In the genomic region with DNA sequence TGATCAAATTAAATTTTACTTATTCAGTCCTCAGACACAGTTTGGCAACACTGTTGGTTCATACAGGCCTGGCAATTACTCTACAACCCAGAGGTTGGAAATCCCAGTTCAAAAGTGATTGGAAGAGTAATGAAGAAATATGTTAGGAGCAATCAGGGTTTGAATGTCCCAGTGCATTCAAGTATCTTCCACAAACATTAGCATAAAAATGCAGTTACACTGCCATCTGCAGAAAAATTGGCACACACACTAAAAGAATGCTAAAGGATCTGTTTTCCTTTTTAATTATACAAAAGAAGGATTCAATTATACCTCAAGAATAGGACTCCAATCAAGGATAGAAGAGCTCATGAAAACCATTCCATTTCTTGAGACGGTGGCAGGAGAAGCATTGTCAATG, we compare ENCODE assay signal across 13 cellular contexts.
A peak's percentile ranks its signal among the peaks of the same experiment; 100 is the strongest.
DNase-seq lines count a peak whose midpoint lies in the region; ATAC-seq and TF ChIP-seq lines count a peak whose summit lies in the region.
"Had no signal": no experiment of that assay in that cellular context is flagged by ENCODE, and none has a peak within 500 bp of the region (broad histone marks: within the 10 kb centered on the region; RNA-seq: fewer than 3 reads in every experiment).

No MANE protein-coding gene starts in this region.

- in situ Hi-C loops in mammary epithelial cell (cut with MboI; ENCODE audit: low sequenced_read_pairs in 2 of 2): no loop called here

- no peaks in the 10 kb centered on the region for H3K79me2 ChIP-seq in mammary epithelial cell (ENCODE audit: insufficient read depth, low read length)

- no peak overlapping the region for H3K27ac Mint-ChIP-seq in MCF 10A (ENCODE audit: low read depth, unreplicated experiment)
- H3K27ac Mint-ChIP-seq: activated CD8-positive, alpha-beta T cell treated with anti-CD3 and anti-CD28 coated beads for 36 hours; activated naive CD8-positive, alpha-beta T cell treated with anti-CD3 and anti-CD28 coated beads, Interleukin-2, amount 50 U/mL, for 24 hours; memory B cell; nephron progenitor cell had no signal

- H3K36me3 ChIP-seq in breast epithelium: no peaks in the 10 kb centered on the region
- no peaks in the 10 kb centered on the region for H3K36me3 ChIP-seq in mammary epithelial cell (ENCODE audit: insufficient read depth, low read length)
- H3K36me3 ChIP-seq: uterus had no signal

- no peaks in the 10 kb centered on the region for H3K9me3 ChIP-seq in breast epithelium
- no peaks in the 10 kb centered on the region for H3K9me3 ChIP-seq in mammary epithelial cell (replicated peaks; ENCODE audit: insufficient read depth, low read length)
- H3K9me3 ChIP-seq: uterus had no signal

- no peaks in the 10 kb centered on the region for H4K20me1 ChIP-seq in mammary epithelial cell (ENCODE audit: insufficient read depth, low read length)

- no peak overlapping the region for H3K9ac ChIP-seq in mammary epithelial cell (ENCODE audit: insufficient read depth, low read length)

- CTCF ChIA-PET in MCF 10A (lab: Yijun Ruan, JAX): interaction anchor here (0.6 kb wide), 1 partner anchor 317 kb away, joined by 5 read pairs; no protein-coding TSS in a partner anchor
- CTCF ChIA-PET in mammary epithelial cell (lab: Charles Lee; ENCODE audit: low non-redundant PET): no interaction called here

- no peak overlapping the region for H3K4me2 ChIP-seq in mammary epithelial cell (ENCODE audit: insufficient read depth, low read depth, low read length)

- H3K4me3 ChIP-seq in breast epithelium: no peak overlapping the region
- no peak overlapping the region for H3K4me3 ChIP-seq in mammary epithelial cell (replicated peaks in 1 of 3; ENCODE audit: insufficient read depth in 1 of 3, low read depth in 2 of 3, low read length in 3 of 3)
- H3K4me3 ChIP-seq: uterus had no signal

- TF ChIP-seq CTCF in MCF 10A (IDR thresholded peaks at IDR 0.05; ENCODE audit: unreplicated experiment) (peak; percentile 27), breast epithelium (IDR thresholded peaks at IDR 0.05) (no peak), mammary epithelial cell (conservative IDR thresholded peaks at IDR 0.05 in 1 of 2, IDR thresholded peaks at IDR 0.05 in 1 of 2; ENCODE audit: extremely low read depth in 1 of 2, insufficient read depth in 1 of 2, low read depth in 1 of 2, low read length in 2 of 2) (peak; percentile 22 to 47)

- POLR2A ChIA-PET in MCF 10A (lab: Yijun Ruan, JAX): no interaction called here

- 100% methylated on average over 1 of the region's 1 CpG for WGBS in mammary epithelial cell (ENCODE audit: low coverage, missing lambda C conversion rate)

- dilution Hi-C loops in mammary epithelial cell (cut with HindIII; ENCODE audit: low sequenced_read_pairs): no loop called here

- no peak for ATAC-seq in GM19351 (IDR thresholded peaks at IDR 0.05; ENCODE audit: unreplicated experiment)
- ATAC-seq: activated CD8-positive, alpha-beta T cell treated with anti-CD3 and anti-CD28 coated beads for 36 hours; activated naive CD8-positive, alpha-beta T cell treated with anti-CD3 and anti-CD28 coated beads, Interleukin-2, amount 50 U/mL, for 24 hours had no signal

- no peaks in the 10 kb centered on the region for H3K4me1 ChIP-seq in breast epithelium
- H3K4me1 ChIP-seq in mammary epithelial cell (ENCODE audit: insufficient read depth, low read length): peaks cover 2% of the 10 kb centered on the region
- H3K4me1 ChIP-seq: uterus had no signal

- no peaks in the 10 kb centered on the region for H3K36me3 Mint-ChIP-seq in MCF 10A (ENCODE audit: insufficient read depth, unreplicated experiment)
- H3K36me3 Mint-ChIP-seq: memory B cell had no signal

- no peak overlapping the region for H3K4me3 Mint-ChIP-seq in MCF 10A (ENCODE audit: unreplicated experiment)
- H3K4me3 Mint-ChIP-seq: activated CD8-positive, alpha-beta T cell treated with anti-CD3 and anti-CD28 coated beads for 36 hours; activated naive CD8-positive, alpha-beta T cell treated with anti-CD3 and anti-CD28 coated beads, Interleukin-2, amount 50 U/mL, for 24 hours; memory B cell; nephron progenitor cell had no signal

- H3K27me3 ChIP-seq in breast epithelium (no peaks in the 10 kb centered on the region), mammary epithelial cell (ENCODE audit: insufficient read depth, low read length) (no peaks in the 10 kb centered on the region)
- H3K27me3 ChIP-seq: uterus had no signal

- DNase-seq in MCF 10A (ENCODE audit: unreplicated experiment): peak; percentile 33
- DNase-seq in breast epithelium (ENCODE audit: low spot score in 2 of 2): no peak
- DNase-seq in NCI-H446 treated with DMSO at 0.1 percent for 48 hours (lab: John Stamatoyannopoulos, UW): peak; percentile 43
- DNase-seq in mammary epithelial cell: peak; percentile 33
- DNase-seq in superior temporal gyrus (ENCODE audit: extremely low spot score): peak; percentile 31
- DNase-seq in iPS-NIHi7 (ENCODE audit: extremely low spot score): no peak
- no peak for DNase-seq in erythroblast (lab: John Stamatoyannopoulos, UW)
- DNase-seq: activated CD8-positive, alpha-beta T cell treated with anti-CD3 and anti-CD28 coated beads for 36 hours; activated naive CD8-positive, alpha-beta T cell treated with anti-CD3 and anti-CD28 coated beads, Interleukin-2, amount 50 U/mL, for 24 hours; nephron progenitor cell; uterus had no signal

- TF ChIP-seq POLR2A in breast epithelium (IDR thresholded peaks at IDR 0.05): no peak
- TF ChIP-seq POLR2A in erythroblast (IDR thresholded peaks at IDR 0.05; ENCODE audit: low read length): no peak

- BruUV-seq in MCF 10A (replicated peaks; lab: Mats Ljungman, UMichigan): no TSS peak
- no TSS peak for BruUV-seq in mammary epithelial cell (replicated peaks; lab: Mats Ljungman, UMichigan)

- intact Hi-C loops in MCF 10A (cut with micrococcal nuclease) (loop anchor here (10.0 kb wide), 1 partner anchor 339 kb away; no protein-coding TSS in a partner anchor), breast epithelium (cut with DNase I; ENCODE audit: low total_unique reads) (no loop called here), mammary epithelial cell (cut with micrococcal nuclease) (loop anchor here (1.0 to 5.0 kb wide), 2 partner anchors 247 to 596 kb away; no protein-coding TSS in a partner anchor)

- H3K4me1 Mint-ChIP-seq in MCF 10A (ENCODE audit: insufficient read depth, unreplicated experiment): peaks cover 9% of the 10 kb centered on the region
- H3K4me1 Mint-ChIP-seq: activated naive CD8-positive, alpha-beta T cell treated with anti-CD3 and anti-CD28 coated beads, Interleukin-2, amount 50 U/mL, for 24 hours; memory B cell; nephron progenitor cell had no signal

- H2AFZ ChIP-seq in mammary epithelial cell (ENCODE audit: low read depth, low read length): no peak overlapping the region

- H3K27ac ChIP-seq in breast epithelium (no peak overlapping the region), mammary epithelial cell (ENCODE audit: insufficient read depth, low read depth, low read length) (no peak overlapping the region)
- H3K27ac ChIP-seq: uterus had no signal

- no peaks in the 10 kb centered on the region for H3K9me3 Mint-ChIP-seq in MCF 10A (ENCODE audit: unreplicated experiment)
- H3K9me3 Mint-ChIP-seq: memory B cell, nephron progenitor cell had no signal

- no peaks in the 10 kb centered on the region for H3K27me3 Mint-ChIP-seq in MCF 10A (ENCODE audit: insufficient read depth, unreplicated experiment)
- H3K27me3 Mint-ChIP-seq: activated CD8-positive, alpha-beta T cell treated with anti-CD3 and anti-CD28 coated beads for 36 hours; activated naive CD8-positive, alpha-beta T cell treated with anti-CD3 and anti-CD28 coated beads, Interleukin-2, amount 50 U/mL, for 24 hours; memory B cell had no signal

Comparison
In these comparisons a context has a peak if more than half of its experiments do, and no peak if none do; other contexts are left out.
1. DNase-seq: peak in MCF 10A (single experiment), NCI-H446 treated with DMSO at 0.1 percent for 48 hours (single experiment), mammary epithelial cell (single experiment) and superior temporal gyrus (single experiment); none in breast epithelium (0 of 2), iPS-NIHi7 (single experiment) and erythroblast (0 of 2).
2. CTCF ChIP-seq: peak in MCF 10A (single experiment) and mammary epithelial cell (2 of 2); none in breast epithelium (0 of 3).